ENCODE assay signal across 10 cellular contexts in genomic region chr10:73218466-73219191, GRCh38. TPM values are rescaled to one million over a fixed set of nuclear protein-coding genes. Genes with fewer than 3 reads are reported as not detected.
DNase-seq lines count a peak whose midpoint lies in the region; FAIRE-seq and TF ChIP-seq lines count a peak whose summit lies in the region.
"Had no signal": no experiment of that assay in that cellular context is flagged by ENCODE, and none has a peak within 500 bp of the region (broad histone marks: within the 10 kb centered on the region; RNA-seq: fewer than 3 reads in every experiment).

No MANE protein-coding gene starts in this region.

- no peak overlapping the region for H3K27ac Mint-ChIP-seq in MCF 10A (ENCODE audit: low read depth, unreplicated experiment)
- no peak overlapping the region for H3K27ac Mint-ChIP-seq in activated T-cell treated with anti-CD3 and anti-CD28 coated beads, Interleukin-2, amount 50 U/mL, for 24 hours
- H3K27ac Mint-ChIP-seq: activated B cell treated with CpG ODN at 0.5 μM for 24 hours had no signal

- peak; percentile 38 for DNase-seq in MCF 10A (ENCODE audit: unreplicated experiment)
- DNase-seq in breast epithelium (ENCODE audit: low spot score in 2 of 2): no peak
- peak; percentile 4 for DNase-seq in NCI-H69 (lab: John Stamatoyannopoulos, UW)
- peak; percentile 46 for DNase-seq in endothelial cell of umbilical vein (ENCODE audit: low read depth, low spot score)
- no peak for DNase-seq in NCI-H187 treated with DMSO at 0.1 percent for 48 hours (lab: John Stamatoyannopoulos, UW)
- no peak for DNase-seq in transverse colon
- no peak for DNase-seq in T-helper 9 cell
- no peak for DNase-seq in activated T-cell treated with anti-CD3 and anti-CD28 coated beads, Interleukin-2, amount 50 U/mL, for 24 hours
- DNase-seq: activated B cell treated with CpG ODN at 0.5 μM for 24 hours had no signal

- H3K9me1 ChIP-seq in endothelial cell of umbilical vein (replicated peaks; ENCODE audit: control insufficient read depth, extremely low read depth, insufficient read depth, low read length): no peaks in the 10 kb centered on the region

- no peaks in the 10 kb centered on the region for H3K4me1 ChIP-seq in breast epithelium
- H3K4me1 ChIP-seq in endothelial cell of umbilical vein (ENCODE audit: control insufficient read depth, extremely low read depth, insufficient read depth, low read length): no peaks in the 10 kb centered on the region
- H3K4me1 ChIP-seq in transverse colon: no peaks in the 10 kb centered on the region
- H3K4me1 ChIP-seq: esophagus muscularis mucosa had no signal

- TF ChIP-seq EP300 in transverse colon (IDR thresholded peaks at IDR 0.05; ENCODE audit: low read depth): no peak

- H4K20me1 ChIP-seq in endothelial cell of umbilical vein (replicated peaks; ENCODE audit: control insufficient read depth, extremely low read depth, insufficient read depth, low read length): no peaks in the 10 kb centered on the region

- no peaks in the 10 kb centered on the region for H3K27me3 Mint-ChIP-seq in MCF 10A (ENCODE audit: insufficient read depth, unreplicated experiment)
- H3K27me3 Mint-ChIP-seq in activated T-cell treated with anti-CD3 and anti-CD28 coated beads, Interleukin-2, amount 50 U/mL, for 24 hours: no peaks in the 10 kb centered on the region
- H3K27me3 Mint-ChIP-seq: activated B cell treated with CpG ODN at 0.5 μM for 24 hours had no signal

- WGBS in transverse colon (ENCODE audit: low coverage in 1 of 2), 2 donors: 90 to 92% methylated on average over 2 of the region's 2 CpGs

- intact Hi-C loops in MCF 10A (cut with micrococcal nuclease): no loop called here
- intact Hi-C loops in breast epithelium (cut with DNase I; ENCODE audit: low total_unique reads): no loop called here
- intact Hi-C loops in endothelial cell of umbilical vein (cut with micrococcal nuclease): loop anchor here (1.0 kb wide), 1 partner anchor 50 kb away; the partner anchor contains the start of genes ECD and FAM149B1
- intact Hi-C loops in transverse colon (cut with DNase I; ENCODE audit: low total_unique reads): no loop called here

- in situ Hi-C loops in transverse colon (cut with MboI; ENCODE audit: low pct_ligation_motif_present in 1 of 4, low pct_unique_long_range_greater_than_20kb in 1 of 4, low sequenced_read_pairs in 3 of 4): no loop called here

- H3K9me3 Mint-ChIP-seq in MCF 10A (ENCODE audit: unreplicated experiment): no peaks in the 10 kb centered on the region
- no peaks in the 10 kb centered on the region for H3K9me3 Mint-ChIP-seq in activated T-cell treated with anti-CD3 and anti-CD28 coated beads, Interleukin-2, amount 50 U/mL, for 24 hours

- H3K4me3 Mint-ChIP-seq in MCF 10A (ENCODE audit: unreplicated experiment): no peak overlapping the region
- no peak overlapping the region for H3K4me3 Mint-ChIP-seq in activated T-cell treated with anti-CD3 and anti-CD28 coated beads, Interleukin-2, amount 50 U/mL, for 24 hours
- H3K4me3 Mint-ChIP-seq: activated B cell treated with CpG ODN at 0.5 μM for 24 hours had no signal

- CTCF ChIA-PET in MCF 10A (lab: Yijun Ruan, JAX): no interaction called here
- CTCF ChIA-PET in endothelial cell of umbilical vein (lab: Charles Lee): interaction anchor here (0.9 to 1.9 kb wide), 11 partner anchors 9 to 122 kb away, joined by 3 to 7 read pairs (median 5); partner anchors contain the start of genes DNAJC9, ECD, FAM149B1 and P4HA1

- H3K4me2 ChIP-seq in endothelial cell of umbilical vein (ENCODE audit: insufficient read depth, low read length): no peak overlapping the region

- peak; percentile 42 for FAIRE-seq in endothelial cell of umbilical vein (lab: Jason Lieb, UNC)

- H3K27me3 ChIP-seq in breast epithelium (no peaks in the 10 kb centered on the region), endothelial cell of umbilical vein (ENCODE audit: control insufficient read depth in 2 of 2, insufficient read depth in 2 of 2, low read length in 2 of 2) (no peaks in the 10 kb centered on the region), transverse colon (no peaks in the 10 kb centered on the region)
- H3K27me3 ChIP-seq: esophagus muscularis mucosa had no signal

- H3K9me3 ChIP-seq in breast epithelium (no peaks in the 10 kb centered on the region), endothelial cell of umbilical vein (replicated peaks; ENCODE audit: control insufficient read depth, insufficient read depth, low read length) (no peaks in the 10 kb centered on the region), transverse colon (no peaks in the 10 kb centered on the region)
- H3K9me3 ChIP-seq: esophagus muscularis mucosa had no signal

- dilution Hi-C loops in endothelial cell of umbilical vein (cut with MboI; ENCODE audit: extremely low pct_ligation_motif_present, low sequenced_read_pairs): no loop called here

- POLR2A ChIA-PET in MCF 10A (lab: Yijun Ruan, JAX): no interaction called here
- POLR2A ChIA-PET in endothelial cell of umbilical vein (lab: Charles Lee): no interaction called here

- H3K9ac ChIP-seq in endothelial cell of umbilical vein (replicated peaks; ENCODE audit: extremely low read depth, insufficient read depth, low read length): no peak overlapping the region

- no peak overlapping the region for H3K4me3 ChIP-seq in breast epithelium
- H3K4me3 ChIP-seq in endothelial cell of umbilical vein (replicated peaks in 1 of 3; ENCODE audit: insufficient read depth in 1 of 3, low read depth in 1 of 3, low read length in 3 of 3): no peak overlapping the region
- no peak overlapping the region for H3K4me3 ChIP-seq in transverse colon
- H3K4me3 ChIP-seq: esophagus muscularis mucosa had no signal

- BruUV-seq in MCF 10A (replicated peaks; lab: Mats Ljungman, UMichigan) (no TSS peak), endothelial cell of umbilical vein (replicated peaks; lab: Mats Ljungman, UMichigan) (no TSS peak)

- TF ChIP-seq POLR2A in breast epithelium (IDR thresholded peaks at IDR 0.05) (no peak), endothelial cell of umbilical vein (IDR thresholded peaks at IDR 0.05; ENCODE audit: low read depth, low read length) (no peak), transverse colon (IDR thresholded peaks at IDR 0.05) (no peak)

- H3K27ac ChIP-seq in breast epithelium: no peak overlapping the region
- H3K27ac ChIP-seq in endothelial cell of umbilical vein (ENCODE audit: insufficient read depth, low read depth, low read length): no peak overlapping the region
- no peak overlapping the region for H3K27ac ChIP-seq in transverse colon
- H3K27ac ChIP-seq: esophagus muscularis mucosa had no signal

- TF ChIP-seq CTCF in MCF 10A (IDR thresholded peaks at IDR 0.05; ENCODE audit: unreplicated experiment) (peak; percentile 17), breast epithelium (IDR thresholded peaks at IDR 0.05) (no peak), endothelial cell of umbilical vein (IDR thresholded peaks at IDR 0.05; ENCODE audit: extremely low read depth in 1 of 2, insufficient read depth in 1 of 2, low read depth in 1 of 2, low read length in 2 of 2) (peak; percentile 32 to 37), transverse colon (IDR thresholded peaks at IDR 0.05) (peak in 1 of 5 experiments; percentile 22)

- peaks cover 16% of the 10 kb centered on the region for H3K36me3 Mint-ChIP-seq in MCF 10A (ENCODE audit: insufficient read depth, unreplicated experiment)
- H3K36me3 Mint-ChIP-seq in activated T-cell treated with anti-CD3 and anti-CD28 coated beads, Interleukin-2, amount 50 U/mL, for 24 hours (ENCODE audit: low read depth): peaks cover 52% of the 10 kb centered on the region

- H3K79me2 ChIP-seq in endothelial cell of umbilical vein (ENCODE audit: control insufficient read depth, insufficient read depth, low read length): no peaks in the 10 kb centered on the region

- H3K36me3 ChIP-seq in breast epithelium (no peaks in the 10 kb centered on the region), endothelial cell of umbilical vein (ENCODE audit: control insufficient read depth in 2 of 2, extremely low read depth in 1 of 2, insufficient read depth in 2 of 2, low read length in 2 of 2) (peaks cover 2 to 3% of the 10 kb centered on the region in 2 experiments), transverse colon (peaks cover 0 to 15% (median 0%) of the 10 kb centered on the region in 4 donors)

- no peaks in the 10 kb centered on the region for H3K4me1 Mint-ChIP-seq in MCF 10A (ENCODE audit: insufficient read depth, unreplicated experiment)
- H3K4me1 Mint-ChIP-seq in activated T-cell treated with anti-CD3 and anti-CD28 coated beads, Interleukin-2, amount 50 U/mL, for 24 hours (ENCODE audit: low read depth): peaks cover 5% of the 10 kb centered on the region
- H3K4me1 Mint-ChIP-seq: activated B cell treated with CpG ODN at 0.5 μM for 24 hours had no signal

- H2AFZ ChIP-seq in endothelial cell of umbilical vein (ENCODE audit: low read depth, low read length): no peak overlapping the region

RNA-seq across cellular contexts. Expression of gene DNAJC9, which starts 28.4 kb away (rescaled TPM):
- 33.1 and 35.1 TPM in 2 replicates for total RNA-seq in MCF 10A (2022)
- 10 to 100 TPM; 17.3 to 24.3 (median 19.0) TPM for total RNA-seq in breast epithelium
- total RNA-seq in endothelial cell of umbilical vein: 47.1 and 55.0 TPM in 2 replicates
- polyA plus RNA-seq in endothelial cell of umbilical vein: 27.1 and 29.1 TPM in 2 replicates
- polyA plus RNA-seq in endothelial cell of umbilical vein (2011; cell fraction: cytosol; rRNA removed): 33.6 and 37.4 TPM in 2 replicates
- 42.2 and 56.5 TPM in 2 replicates for polyA plus RNA-seq in endothelial cell of umbilical vein (2011; cell fraction: nucleus; rRNA removed)
- polyA plus RNA-seq in endothelial cell of umbilical vein (2012): 29.0 and 45.9 TPM in 2 replicates
- polyA minus RNA-seq in endothelial cell of umbilical vein: 28.2 and 31.0 TPM in 2 replicates
- polyA minus RNA-seq in endothelial cell of umbilical vein (2011; cell fraction: cytosol; rRNA and poly(A)+ RNA removed): 26.5 TPM
- 16.6 and 29.4 TPM in 2 replicates for polyA minus RNA-seq in endothelial cell of umbilical vein (2011; cell fraction: nucleus; rRNA and poly(A)+ RNA removed)
- 10 to 100 TPM in 3 of 4 donors, 1 to 10 TPM in 1; 8.2 to 15.9 (median 14.6) TPM for total RNA-seq in transverse colon

RNA-seq across cellular contexts. Expression of gene MRPS16, which starts 33.8 kb away (rescaled TPM):
- total RNA-seq in MCF 10A (2022) (203 and 247 TPM in 2 replicates), breast epithelium (10 to 100 TPM; 33.3 to 40.6 (median 40.4) TPM), endothelial cell of umbilical vein (86.0 and 94.5 TPM in 2 replicates), transverse colon (10 to 100 TPM; 41.0 to 54.5 (median 46.6) TPM)
- polyA plus RNA-seq in endothelial cell of umbilical vein: 159 and 161 TPM in 2 replicates
- polyA plus RNA-seq in endothelial cell of umbilical vein (2011; cell fraction: cytosol; rRNA removed): 122 and 124 TPM in 2 replicates
- polyA plus RNA-seq in endothelial cell of umbilical vein (2011; cell fraction: nucleus; rRNA removed): 53.5 and 58.5 TPM in 2 replicates
- 91.8 and 103 TPM in 2 replicates for polyA plus RNA-seq in endothelial cell of umbilical vein (2012)
- polyA minus RNA-seq in endothelial cell of umbilical vein: 61.2 and 67.2 TPM in 2 replicates
- 82.5 TPM for polyA minus RNA-seq in endothelial cell of umbilical vein (2011; cell fraction: cytosol; rRNA and poly(A)+ RNA removed)
- 16.4 and 25.9 TPM in 2 replicates for polyA minus RNA-seq in endothelial cell of umbilical vein (2011; cell fraction: nucleus; rRNA and poly(A)+ RNA removed)

RNA-seq across cellular contexts. Expression of gene FAM149B1, which starts 50.7 kb away (rescaled TPM):
- total RNA-seq in MCF 10A (2022): 22.8 and 27.7 TPM in 2 replicates
- 10 to 100 TPM; 19.4 to 24.6 (median 19.7) TPM for total RNA-seq in breast epithelium
- total RNA-seq in endothelial cell of umbilical vein: 18.9 and 19.5 TPM in 2 replicates
- 23.4 and 26.7 TPM in 2 replicates for polyA plus RNA-seq in endothelial cell of umbilical vein
- 19.5 and 22.8 TPM in 2 replicates for polyA plus RNA-seq in endothelial cell of umbilical vein (2011; cell fraction: cytosol; rRNA removed)
- polyA plus RNA-seq in endothelial cell of umbilical vein (2011; cell fraction: nucleus; rRNA removed): 44.4 and 44.8 TPM in 2 replicates
- 13.2 and 15.4 TPM in 2 replicates for polyA plus RNA-seq in endothelial cell of umbilical vein (2012)
- 41.4 and 43.6 TPM in 2 replicates for polyA minus RNA-seq in endothelial cell of umbilical vein
- 3.8 TPM for polyA minus RNA-seq in endothelial cell of umbilical vein (2011; cell fraction: cytosol; rRNA and poly(A)+ RNA removed)
- polyA minus RNA-seq in endothelial cell of umbilical vein (2011; cell fraction: nucleus; rRNA and poly(A)+ RNA removed): 21.3 and 21.5 TPM in 2 replicates
- total RNA-seq in transverse colon: 10 to 100 TPM in 3 of 4 donors, 1 to 10 TPM in 1; 9.7 to 32.0 (median 17.3) TPM

RNA-seq across cellular contexts. Expression of gene ECD, which starts 50.8 kb away (rescaled TPM):
- total RNA-seq in MCF 10A (2022) (29.9 and 31.5 TPM in 2 replicates), breast epithelium (10 to 100 TPM; 34.9 to 49.2 (median 39.3) TPM), endothelial cell of umbilical vein (32.3 and 36.6 TPM in 2 replicates), transverse colon (10 to 100 TPM in 3 of 4 donors, 1 to 10 TPM in 1; 6.4 to 27.0 (median 24.7) TPM)
- 22.8 and 27.2 TPM in 2 replicates for polyA plus RNA-seq in endothelial cell of umbilical vein
- 28.3 and 30.4 TPM in 2 replicates for polyA plus RNA-seq in endothelial cell of umbilical vein (2011; cell fraction: cytosol; rRNA removed)
- polyA plus RNA-seq in endothelial cell of umbilical vein (2011; cell fraction: nucleus; rRNA removed): 38.1 and 44.1 TPM in 2 replicates
- polyA plus RNA-seq in endothelial cell of umbilical vein (2012): 22.3 and 23.6 TPM in 2 replicates
- polyA minus RNA-seq in endothelial cell of umbilical vein: 33.9 and 38.9 TPM in 2 replicates
- polyA minus RNA-seq in endothelial cell of umbilical vein (2011; cell fraction: cytosol; rRNA and poly(A)+ RNA removed): 16.0 TPM
- 33.3 and 47.7 TPM in 2 replicates for polyA minus RNA-seq in endothelial cell of umbilical vein (2011; cell fraction: nucleus; rRNA and poly(A)+ RNA removed)

Comparison
In these comparisons a context has a peak if more than half of its experiments do, and no peak if none do; other contexts are left out.
1. DNase-seq: peak in MCF 10A (single experiment), NCI-H69 (single experiment) and endothelial cell of umbilical vein (single experiment); none in breast epithelium (0 of 2), NCI-H187 treated with DMSO at 0.1 percent for 48 hours (single experiment), transverse colon (single experiment), T-helper 9 cell (single experiment) and activated T-cell treated with anti-CD3 and anti-CD28 coated beads, Interleukin-2, amount 50 U/mL, for 24 hours (single experiment).
2. CTCF ChIP-seq: peak in MCF 10A (single experiment) and endothelial cell of umbilical vein (2 of 2); none in breast epithelium (0 of 3).